1 cellular context compared by ENCODE assay signal in the genomic region with DNA sequence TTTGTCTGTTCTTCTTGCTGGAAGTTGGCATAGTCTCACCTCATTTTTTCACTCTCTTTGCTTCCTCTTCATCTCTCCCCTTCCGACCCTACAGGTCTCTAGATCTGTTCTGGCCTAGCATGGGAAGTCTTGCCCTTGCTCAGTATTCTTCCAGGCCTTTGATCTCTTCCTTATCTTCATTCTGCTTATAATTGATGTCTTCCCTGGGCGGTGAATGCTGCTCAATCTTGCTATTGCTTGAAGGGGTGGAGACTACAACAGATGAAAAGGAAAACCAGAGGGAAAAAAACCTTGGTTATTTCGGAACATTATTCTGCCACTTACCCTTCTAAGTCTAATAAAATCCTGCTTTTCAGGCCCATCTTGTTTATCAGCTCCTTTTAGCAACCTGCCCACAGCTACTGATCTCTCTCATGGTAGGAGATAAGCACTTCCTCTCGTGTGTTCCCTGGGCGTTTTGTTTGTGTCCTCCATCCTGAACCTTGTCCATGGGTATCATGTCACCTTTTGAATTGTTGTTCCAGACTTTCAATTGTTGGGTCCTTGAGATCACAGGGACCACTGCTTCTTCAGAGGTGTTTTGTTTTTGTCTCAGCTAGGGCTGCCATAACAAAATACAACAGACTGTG.
TF ChIP-seq lines count a peak whose summit lies in the region.

No MANE protein-coding gene starts in this region.

TF ChIP-seq in A549, 52 proteins besides CTCF, POLR2A, EP300 and RAD21 (continued from another document):
- TF ChIP-seq, protein P1, sequence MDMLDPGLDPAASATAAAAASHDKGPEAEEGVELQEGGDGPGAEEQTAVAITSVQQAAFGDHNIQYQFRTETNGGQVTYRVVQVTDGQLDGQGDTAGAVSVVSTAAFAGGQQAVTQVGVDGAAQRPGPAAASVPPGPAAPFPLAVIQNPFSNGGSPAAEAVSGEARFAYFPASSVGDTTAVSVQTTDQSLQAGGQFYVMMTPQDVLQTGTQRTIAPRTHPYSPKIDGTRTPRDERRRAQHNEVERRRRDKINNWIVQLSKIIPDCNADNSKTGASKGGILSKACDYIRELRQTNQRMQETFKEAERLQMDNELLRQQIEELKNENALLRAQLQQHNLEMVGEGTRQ (IDR thresholded peaks at IDR 0.05): no peak
TF ChIP-seq in A549: peak in this region for 0.
